In the genomic region with DNA sequence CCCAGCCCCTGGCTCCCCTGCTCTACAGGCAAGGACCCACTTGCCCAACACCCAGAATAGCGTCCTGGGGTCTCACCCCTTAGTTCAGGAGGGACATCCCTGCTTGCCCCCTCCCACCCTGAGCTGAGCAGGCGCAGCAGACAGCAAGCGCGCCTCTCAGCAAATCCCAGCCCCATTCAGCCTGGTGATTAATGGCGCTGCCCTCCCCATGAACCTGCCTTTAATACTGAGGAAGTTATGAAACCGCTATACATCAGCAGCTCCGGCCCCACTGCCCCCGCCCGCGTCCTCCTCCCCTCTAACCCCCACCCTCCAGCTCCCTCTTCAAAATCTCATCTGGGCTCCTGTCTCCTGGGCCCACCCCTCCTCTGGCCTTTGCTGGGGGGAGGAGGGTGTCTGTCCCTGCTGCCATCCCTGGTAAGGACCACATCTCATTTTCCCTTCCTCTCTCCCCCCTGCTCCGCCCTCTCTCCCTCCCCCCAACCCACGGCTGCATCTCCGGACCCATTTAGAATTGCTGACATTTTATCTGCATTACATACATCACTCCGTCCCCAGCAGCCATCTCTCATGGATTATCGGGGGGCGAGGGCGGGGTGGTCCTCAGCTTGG, we compare ENCODE assay signal across 11 cellular contexts. TPM values are rescaled to one million over a fixed set of nuclear protein-coding genes. Genes with fewer than 3 reads are reported as not detected.
DNase-seq lines count a peak whose midpoint lies in the region; ATAC-seq, FAIRE-seq and TF ChIP-seq lines count a peak whose summit lies in the region.
"Had no signal": no experiment of that assay in that cellular context is flagged by ENCODE, and none has a peak within 500 bp of the region (broad histone marks: within the 10 kb centered on the region; RNA-seq: fewer than 3 reads in every experiment).

No MANE protein-coding gene starts in this region.

- FAIRE-seq in astrocyte (lab: Jason Lieb, UNC), result no peak

- TF ChIP-seq CTCF in DOHH2 (IDR thresholded peaks at IDR 0.05; ENCODE audit: low read depth, low read length, poor library complexity, severe bottlenecking), result no peak
- no peak for TF ChIP-seq CTCF in astrocyte (IDR thresholded peaks at IDR 0.05; ENCODE audit: insufficient read depth, low read depth, low read length)
- TF ChIP-seq CTCF in nephron (IDR thresholded peaks at IDR 0.05; ENCODE audit: unreplicated experiment in 3 of 3), result no peak

- H3K9me3 ChIP-seq in DOHH2 (ENCODE audit: control insufficient read depth, insufficient read depth, low read length), result no peaks in the 10 kb centered on the region
- no peaks in the 10 kb centered on the region for H3K9me3 ChIP-seq in astrocyte (ENCODE audit: insufficient read depth, low read depth, low read length)

- no peaks in the 10 kb centered on the region for H3K9me2 ChIP-seq in DOHH2 (replicated peaks; ENCODE audit: control insufficient read depth, low read length)

- no peaks in the 10 kb centered on the region for H4K20me1 ChIP-seq in DOHH2 (ENCODE audit: control insufficient read depth, insufficient read depth, low read depth, low read length)
- no peaks in the 10 kb centered on the region for H4K20me1 ChIP-seq in astrocyte (ENCODE audit: insufficient read depth, low read length)

- H3K27me3 ChIP-seq in DOHH2 (ENCODE audit: control insufficient read depth, low read length), result no peaks in the 10 kb centered on the region
- peaks cover 29% of the 10 kb centered on the region for H3K27me3 ChIP-seq in astrocyte (ENCODE audit: insufficient read depth, low read length)

- no peak for ATAC-seq in HG03442 (IDR thresholded peaks at IDR 0.05; ENCODE audit: unreplicated experiment)
- ATAC-seq: Panc1 had no signal

- H3F3A ChIP-seq in DOHH2 (ENCODE audit: control insufficient read depth, insufficient read depth), result peaks cover 13% of the 10 kb centered on the region; the same call in 1 of the 2 replicates

- peaks cover 2% of the 10 kb centered on the region for H3K4me1 Mint-ChIP-seq in astrocyte (ENCODE audit: low read depth, unreplicated experiment)
- H3K4me1 Mint-ChIP-seq in nephron, result peaks cover 76% of the 10 kb centered on the region

- H3K4me3 Mint-ChIP-seq in astrocyte (ENCODE audit: unreplicated experiment) (no peak overlapping the region), nephron (peak overlapping the region; percentile 27 to 70 (median 27))

- no peaks in the 10 kb centered on the region for H3K79me2 ChIP-seq in DOHH2 (ENCODE audit: control insufficient read depth, low read length)
- H3K79me2 ChIP-seq in astrocyte (ENCODE audit: insufficient read depth, low read length), result no peaks in the 10 kb centered on the region

- H3K9me3 Mint-ChIP-seq in astrocyte (ENCODE audit: unreplicated experiment) (no peaks in the 10 kb centered on the region), nephron (no peaks in the 10 kb centered on the region)

- peak overlapping the region; percentile 71 for H3K4me3 ChIP-seq in DOHH2 (ENCODE audit: low read length)
- no peak overlapping the region for H3K4me3 ChIP-seq in astrocyte (ENCODE audit: insufficient read depth, low read depth, low read length)

- H3K4me2 ChIP-seq in DOHH2 (ENCODE audit: low read length) (peak overlapping the region; percentile 95), astrocyte (ENCODE audit: low read length) (peak overlapping the region; percentile 65)

- DNase-seq in NCI-H2227 treated with DMSO at 0.1 percent for 48 hours (lab: John Stamatoyannopoulos, UW), result peak; percentile 36
- peak; percentile 67 for DNase-seq in astrocyte (ENCODE audit: low read depth)
- DNase-seq in islet precursor cell, result no peak
- no peak for DNase-seq in midbrain (lab: John Stamatoyannopoulos, UW)
- no peak for DNase-seq in stimulated activated naive CD4-positive, alpha-beta T cell treated with Interleukin-2 at 50 U/mL for 16 hours (lab: John Stamatoyannopoulos, UW)
- DNase-seq: activated CD8-positive, alpha-beta memory T cell treated with anti-CD3 and anti-CD28 coated beads, Interleukin-2, amount 50 U/mL, for 4 hours; DND-41 had no signal

- H3K27ac Mint-ChIP-seq in astrocyte (ENCODE audit: unreplicated experiment) (no peak overlapping the region), nephron (peak overlapping the region; percentile 93 to 97 (median 97))

- H3K4me1 ChIP-seq in DOHH2 (ENCODE audit: control insufficient read depth, low read length) (peaks cover 79% of the 10 kb centered on the region), astrocyte (ENCODE audit: insufficient read depth, low read length) (peaks cover 19% of the 10 kb centered on the region)

- H3K36me3 Mint-ChIP-seq in astrocyte (ENCODE audit: low read depth, unreplicated experiment) (no peaks in the 10 kb centered on the region), nephron (ENCODE audit: low read depth) (peaks cover 4% of the 10 kb centered on the region)

- H3K27me3 Mint-ChIP-seq in astrocyte (ENCODE audit: low read depth, unreplicated experiment) (peaks cover 85% of the 10 kb centered on the region), nephron (ENCODE audit: low read depth) (peaks cover 12% of the 10 kb centered on the region)

- no peaks in the 10 kb centered on the region for H3K36me3 ChIP-seq in DOHH2 (ENCODE audit: control insufficient read depth, low read length)
- H3K36me3 ChIP-seq in astrocyte (ENCODE audit: insufficient read depth, low read length), result no peaks in the 10 kb centered on the region

- H3K27ac ChIP-seq in DOHH2 (ENCODE audit: low read depth, low read length) (peak overlapping the region; percentile 84), astrocyte (ENCODE audit: low read depth, low read length) (no peak overlapping the region)

- no peak overlapping the region for H3K9ac ChIP-seq in astrocyte (ENCODE audit: low read length)

- H2AFZ ChIP-seq in astrocyte (ENCODE audit: low read depth, low read length), result peak overlapping the region; percentile 53

RNA-seq across cellular contexts. Expression of gene SMUG1, which starts 7.1 kb away (rescaled TPM):
- 22.4 and 23.8 TPM in 2 replicates for total RNA-seq in astrocyte

Comparison
In these comparisons a context has a peak if more than half of its experiments do, and no peak if none do; other contexts are left out.
1. DNase-seq: peak in NCI-H2227 treated with DMSO at 0.1 percent for 48 hours (single experiment) and astrocyte (single experiment); none in islet precursor cell (single experiment), midbrain (single experiment) and stimulated activated naive CD4-positive, alpha-beta T cell treated with Interleukin-2 at 50 U/mL for 16 hours (single experiment).